In genomic region chrX:1337144-1337779, GRCh38 we compare ENCODE assay signal across 11 cellular contexts. TPM values are rescaled to one million over a fixed set of nuclear protein-coding genes. Genes with fewer than 3 reads are reported as not detected.
A peak's percentile ranks its signal among the peaks of the same experiment; 100 is the strongest.
DNase-seq lines count a peak whose midpoint lies in the region; ATAC-seq, FAIRE-seq and TF ChIP-seq lines count a peak whose summit lies in the region.
"Not testable (repeated sequence)": the region's sequence is repeated elsewhere in the genome, so short reads cannot be mapped to it uniquely, and the experiment has no call there.
"Had no signal": no experiment of that assay in that cellular context is flagged by ENCODE, and none has a peak within 500 bp of the region (broad histone marks: within the 10 kb centered on the region; RNA-seq: fewer than 3 reads in every experiment).

No MANE protein-coding gene starts in this region.

- H3K27ac Mint-ChIP-seq in activated CD4-positive, alpha-beta T cell treated with anti-CD3 and anti-CD28 coated beads, Interleukin-2, amount 10 ng/mL, durations not matched to agents 7 days and 5 days, result peak overlapping the region; percentile 89
- peak overlapping the region; percentile 74 for H3K27ac Mint-ChIP-seq in central memory CD8-positive, alpha-beta T cell (ENCODE audit: low read depth)

- H3K79me2 ChIP-seq in keratinocyte (ENCODE audit: control insufficient read depth, insufficient read depth, low read length); parathyroid adenoma: not testable (repeated sequence)

- POLR2A ChIA-PET in activated CD4-positive, alpha-beta T cell treated with anti-CD3 and anti-CD28 coated beads, Interleukin-2, amount 10 ng/mL, durations not matched to agents 7 days and 5 days (lab: Charles Lee), result not testable (repeated sequence)

- H3K36me3 ChIP-seq in keratinocyte (ENCODE audit: control insufficient read depth in 2 of 2, extremely low read depth in 1 of 2, insufficient read depth in 2 of 2, low read length in 2 of 2); parathyroid adenoma (ENCODE audit: control insufficient read depth, insufficient read depth, low read length); urinary bladder (ENCODE audit: insufficient read depth): not testable (repeated sequence)

- not testable (repeated sequence) for H3K9me1 ChIP-seq in keratinocyte (ENCODE audit: control insufficient read depth, extremely low read depth, insufficient read depth, low read length)

- not testable (repeated sequence) for H3K9ac ChIP-seq in keratinocyte (ENCODE audit: control insufficient read depth, extremely low read depth, insufficient read depth, low read length); parathyroid adenoma

- H3K9me3 Mint-ChIP-seq in activated CD4-positive, alpha-beta T cell treated with anti-CD3 and anti-CD28 coated beads, Interleukin-2, amount 10 ng/mL, durations not matched to agents 7 days and 5 days; central memory CD8-positive, alpha-beta T cell: not testable (repeated sequence)

- not testable (repeated sequence) for H3K4me3 ChIP-seq in keratinocyte (ENCODE audit: control insufficient read depth in 2 of 3, extremely low read depth in 1 of 3, insufficient read depth in 2 of 3, low read depth in 1 of 3, low read length in 3 of 3)
- peak overlapping the region; percentile 20 for H3K4me3 ChIP-seq in parathyroid adenoma (ENCODE audit: low read depth, low read length)
- H3K4me3 ChIP-seq in urinary bladder (ENCODE audit: low read depth, low read length), result peak overlapping the region; percentile 29

- peak overlapping the region; percentile 86 for H3K4me3 Mint-ChIP-seq in activated CD4-positive, alpha-beta T cell treated with anti-CD3 and anti-CD28 coated beads, Interleukin-2, amount 10 ng/mL, durations not matched to agents 7 days and 5 days
- H3K4me3 Mint-ChIP-seq in central memory CD8-positive, alpha-beta T cell, result peak overlapping the region; percentile 80

- not testable (repeated sequence) for H3K27me3 ChIP-seq in keratinocyte (ENCODE audit: control insufficient read depth, extremely low read depth, insufficient read depth, low read length); parathyroid adenoma (ENCODE audit: control insufficient read depth, insufficient read depth, low read length)

- H2AFZ ChIP-seq in keratinocyte (ENCODE audit: control insufficient read depth, low read length), result not testable (repeated sequence)
- peak overlapping the region; percentile 53 for H2AFZ ChIP-seq in parathyroid adenoma

- not testable (repeated sequence) for H4K20me1 ChIP-seq in keratinocyte (ENCODE audit: control insufficient read depth, extremely low read depth, insufficient read depth, low read length)

- WGBS in urinary bladder, result 58% methylated on average over 13 of the region's 13 CpGs

- peak; percentile 29 for DNase-seq in GM10266 (ENCODE audit: extremely low spot score)
- not testable (repeated sequence) for DNase-seq in activated CD4-positive, alpha-beta T cell treated with anti-CD3 and anti-CD28 coated beads, Interleukin-2, amount 10 ng/mL, durations not matched to agents 7 days and 5 days; central memory CD8-positive, alpha-beta T cell (ENCODE audit: low spot score in 2 of 2); keratinocyte (ENCODE audit: low read depth, low spot score)

- H3K9me3 ChIP-seq in keratinocyte (ENCODE audit: control insufficient read depth, low read depth, low read length); parathyroid adenoma (ENCODE audit: control insufficient read depth, low read length): not testable (repeated sequence)

- H3K27ac ChIP-seq in keratinocyte (ENCODE audit: control insufficient read depth, insufficient read depth, low read length); urinary bladder (ENCODE audit: low read depth): not testable (repeated sequence)
- H3K27ac ChIP-seq in parathyroid adenoma, result peak overlapping the region; percentile 67

- not testable (repeated sequence) for TF ChIP-seq CTCF in GM10266 (IDR thresholded peaks at IDR 0.05; ENCODE audit: control insufficient read depth, insufficient read depth, low read depth, missing control alignments); keratinocyte (optimal IDR thresholded peaks at IDR 0.05 in 1 of 3, IDR thresholded peaks at IDR 0.05 in 1 of 3, conservative IDR thresholded peaks at IDR 0.05 in 1 of 3; ENCODE audit: extremely low read depth in 1 of 3, insufficient read depth in 2 of 3, low read length in 3 of 3); parathyroid adenoma (IDR thresholded peaks at IDR 0.05)

- FAIRE-seq in keratinocyte (lab: Jason Lieb, UNC), result not testable (repeated sequence)

- not testable (repeated sequence) for H3K27me3 Mint-ChIP-seq in activated CD4-positive, alpha-beta T cell treated with anti-CD3 and anti-CD28 coated beads, Interleukin-2, amount 10 ng/mL, durations not matched to agents 7 days and 5 days
- H3K27me3 Mint-ChIP-seq in central memory CD8-positive, alpha-beta T cell, result peaks cover 37% of the 10 kb centered on the region

- dilution Hi-C loops in keratinocyte (cut with MboI; ENCODE audit: extremely low pct_ligation_motif_present, low sequenced_read_pairs), result not testable (repeated sequence)

- peaks cover 35% of the 10 kb centered on the region for H3K4me1 Mint-ChIP-seq in activated CD4-positive, alpha-beta T cell treated with anti-CD3 and anti-CD28 coated beads, Interleukin-2, amount 10 ng/mL, durations not matched to agents 7 days and 5 days
- H3K4me1 Mint-ChIP-seq in central memory CD8-positive, alpha-beta T cell, result peaks cover 12% of the 10 kb centered on the region

- H3K4me1 ChIP-seq in keratinocyte (ENCODE audit: control insufficient read depth, extremely low read depth, insufficient read depth, low read length); parathyroid adenoma; urinary bladder (ENCODE audit: insufficient read depth): not testable (repeated sequence)

- H3K4me2 ChIP-seq in keratinocyte (ENCODE audit: control insufficient read depth, extremely low read depth, insufficient read depth, low read depth, low read length), result peak overlapping the region; percentile 41
- not testable (repeated sequence) for H3K4me2 ChIP-seq in parathyroid adenoma (ENCODE audit: low read length)

- H3K36me3 Mint-ChIP-seq in activated CD4-positive, alpha-beta T cell treated with anti-CD3 and anti-CD28 coated beads, Interleukin-2, amount 10 ng/mL, durations not matched to agents 7 days and 5 days (ENCODE audit: low read depth), result peaks cover 22% of the 10 kb centered on the region
- not testable (repeated sequence) for H3K36me3 Mint-ChIP-seq in central memory CD8-positive, alpha-beta T cell (ENCODE audit: insufficient read depth)

- ATAC-seq in GM21529 (IDR thresholded peaks at IDR 0.05; ENCODE audit: unreplicated experiment) (peak; percentile 21), HG03571 (IDR thresholded peaks at IDR 0.05; ENCODE audit: unreplicated experiment) (peak; percentile 35)
- ATAC-seq in central memory CD8-positive, alpha-beta T cell (replicated peaks; ENCODE audit: extremely low read depth, poor library complexity, severe bottlenecking), result not testable (repeated sequence)

- CTCF ChIA-PET in activated CD4-positive, alpha-beta T cell treated with anti-CD3 and anti-CD28 coated beads, Interleukin-2, amount 10 ng/mL, durations not matched to agents 7 days and 5 days (lab: Charles Lee), result not testable (repeated sequence)

RNA-seq across cellular contexts. Expression of gene IL3RA, which starts 0.7 kb away (rescaled TPM):
- total RNA-seq in activated CD4-positive, alpha-beta T cell treated with anti-CD3 and anti-CD28 coated beads, Interleukin-2, amount 10 ng/mL, durations not matched to agents 7 days and 5 days, result 1 to 10 TPM; 6.4 to 7.1 TPM
- polyA plus RNA-seq in keratinocyte (not detected in 3 replicates), urinary bladder (16.7 TPM)
- not detected for polyA plus RNA-seq in keratinocyte (2011; ENCODE audit: low read depth)
- polyA plus RNA-seq in keratinocyte (2011; cell fraction: cytosol; rRNA removed), result not detected in 2 replicates
- not detected in 2 replicates for polyA plus RNA-seq in keratinocyte (2011; cell fraction: nucleus; rRNA removed)
- 0.17 and 0.32 TPM in 2 replicates for polyA plus RNA-seq in keratinocyte (2012; ENCODE audit: low replicate concordance)
- polyA minus RNA-seq in keratinocyte, result not detected in 3 replicates
- not detected for polyA minus RNA-seq in keratinocyte (2011; cell fraction: cytosol; rRNA and poly(A)+ RNA removed)
- polyA minus RNA-seq in keratinocyte (2011; cell fraction: nucleus; rRNA and poly(A)+ RNA removed), result not detected in 2 replicates
- 2.5 TPM for total RNA-seq in urinary bladder
- total RNA-seq: M059J had no signal
- polyA plus RNA-seq: neural cell, SK-N-SH had no signal

RNA-seq across cellular contexts. Expression of gene SLC25A6, which starts 54.7 kb away (rescaled TPM):
- total RNA-seq in activated CD4-positive, alpha-beta T cell treated with anti-CD3 and anti-CD28 coated beads, Interleukin-2, amount 10 ng/mL, durations not matched to agents 7 days and 5 days, result 100 to 1,000 TPM; 259 to 261 TPM
- 179 to 351 TPM (median 187 TPM) in 3 replicates for polyA plus RNA-seq in keratinocyte
- 93.4 TPM for polyA plus RNA-seq in keratinocyte (2011; ENCODE audit: low read depth)
- 162 and 447 TPM in 2 replicates for polyA plus RNA-seq in keratinocyte (2011; cell fraction: cytosol; rRNA removed)
- polyA plus RNA-seq in keratinocyte (2011; cell fraction: nucleus; rRNA removed), result 92.2 and 116 TPM in 2 replicates
- 321 and 375 TPM in 2 replicates for polyA plus RNA-seq in keratinocyte (2012; ENCODE audit: low replicate concordance)
- 145 to 228 TPM (median 178 TPM) in 3 replicates for polyA minus RNA-seq in keratinocyte
- polyA minus RNA-seq in keratinocyte (2011; cell fraction: cytosol; rRNA and poly(A)+ RNA removed), result 546 TPM
- polyA minus RNA-seq in keratinocyte (2011; cell fraction: nucleus; rRNA and poly(A)+ RNA removed), result 89.8 and 91.8 TPM in 2 replicates
- 125 TPM for total RNA-seq in urinary bladder
- polyA plus RNA-seq in urinary bladder, result 587 TPM
